In genomic region chr11:119179342-119179741, GRCh38 we compare ENCODE assay signal across 27 cellular contexts. TPM values are rescaled to one million over a fixed set of nuclear protein-coding genes. Genes with fewer than 3 reads are reported as not detected.
"Had no signal": no experiment of that assay in that cellular context is flagged by ENCODE, and none has a peak within 500 bp of the region (broad histone marks: within the 10 kb centered on the region; RNA-seq: fewer than 3 reads in every experiment).

No MANE protein-coding gene starts in this region.

- H3K4me3 ChIP-seq: body of pancreas, gastrocnemius medialis, heart left ventricle had no signal

- H3K4me3 Mint-ChIP-seq: activated B cell treated with CpG ODN at 0.5 μM for 24 hours; activated naive CD4-positive, alpha-beta T cell treated with anti-CD3 and anti-CD28 coated beads, Interleukin-2, amount 50 U/mL, for 24 hours; activated T-cell treated with anti-CD3 and anti-CD28 coated beads, Interleukin-2, amount 50 U/mL, for 24 hours; activated T-cell treated with anti-CD3 and anti-CD28 coated beads, Interleukin-2, amount 50 U/mL, for 72 hours; effector memory CD8-positive, alpha-beta T cell; T-helper 17 cell; T-helper 2 cell treated with Interferon-gamma antibody and Interleukin-4, amounts not matched to agents 5 μg/mL and 100 μg/mL, for 36 hours had no signal

- H3K9me3 Mint-ChIP-seq: activated B cell treated with CpG ODN at 0.5 μM for 24 hours; activated naive CD4-positive, alpha-beta T cell treated with anti-CD3 and anti-CD28 coated beads, Interleukin-2, amount 50 U/mL, for 24 hours; activated T-cell treated with anti-CD3 and anti-CD28 coated beads, Interleukin-2, amount 50 U/mL, for 24 hours; activated T-cell treated with anti-CD3 and anti-CD28 coated beads, Interleukin-2, amount 50 U/mL, for 72 hours; effector memory CD8-positive, alpha-beta T cell; T-helper 2 cell treated with Interferon-gamma antibody and Interleukin-4, amounts not matched to agents 5 μg/mL and 100 μg/mL, for 36 hours had no signal

- DNase-seq: activated B cell treated with CpG ODN at 0.5 μM for 24 hours; activated CD4-positive, alpha-beta T cell treated with anti-CD3 and anti-CD28 coated beads for 48 hours; activated CD4-positive, alpha-beta T cell treated with anti-CD3 and anti-CD28 coated beads, Interleukin-2, amount 50 U/mL, for 1 hour; activated CD4-positive, alpha-beta T cell treated with anti-CD3 and anti-CD28 coated beads, Interleukin-2, amount 50 U/mL, for 48 hours; activated CD8-positive, alpha-beta memory T cell treated with anti-CD3 and anti-CD28 coated beads, Interleukin-2, amount 50 U/mL, for 48 hours; activated gamma-delta T cell; activated naive CD4-positive, alpha-beta T cell; activated T-cell treated with anti-CD3 and anti-CD28 coated beads for 4 hours; activated T-cell treated with anti-CD3 and anti-CD28 coated beads, Interleukin-2, amount 50 U/mL, for 24 hours; activated T-cell treated with anti-CD3 and anti-CD28 coated beads, Interleukin-2, amount 50 U/mL, for 72 hours; amniotic stem cell; anterior cingulate cortex; caudate nucleus; cortex of kidney; effector CD4-positive, alpha-beta T cell; effector memory CD8-positive, alpha-beta T cell; foreskin fibroblast; gastrocnemius medialis; glutamatergic neuron; heart left ventricle; T-helper 1 cell; T-helper 17 cell; T1000; WERI-Rb-1 had no signal

- H3K27me3 ChIP-seq: body of pancreas, gastrocnemius medialis, heart left ventricle had no signal

- H3K4me1 ChIP-seq: body of pancreas, gastrocnemius medialis had no signal

- H3K27ac Mint-ChIP-seq: activated B cell treated with CpG ODN at 0.5 μM for 24 hours; activated naive CD4-positive, alpha-beta T cell treated with anti-CD3 and anti-CD28 coated beads, Interleukin-2, amount 50 U/mL, for 24 hours; activated T-cell treated with anti-CD3 and anti-CD28 coated beads, Interleukin-2, amount 50 U/mL, for 24 hours; activated T-cell treated with anti-CD3 and anti-CD28 coated beads, Interleukin-2, amount 50 U/mL, for 72 hours; T-helper 17 cell had no signal

- H3K9me3 ChIP-seq: body of pancreas, gastrocnemius medialis, heart left ventricle had no signal

- H3K27me3 Mint-ChIP-seq: activated B cell treated with CpG ODN at 0.5 μM for 24 hours; activated naive CD4-positive, alpha-beta T cell treated with anti-CD3 and anti-CD28 coated beads, Interleukin-2, amount 50 U/mL, for 24 hours; activated T-cell treated with anti-CD3 and anti-CD28 coated beads, Interleukin-2, amount 50 U/mL, for 24 hours; effector memory CD8-positive, alpha-beta T cell; T-helper 17 cell had no signal

- H3K27ac ChIP-seq: body of pancreas, gastrocnemius medialis, WERI-Rb-1 had no signal

RNA-seq across cellular contexts. Expression of gene NHERF4, which starts 5.9 kb away (rescaled TPM):
- polyA plus RNA-seq: heart left ventricle had no signal
